ENCODE assay signal across 1 cellular context in the genomic region with DNA sequence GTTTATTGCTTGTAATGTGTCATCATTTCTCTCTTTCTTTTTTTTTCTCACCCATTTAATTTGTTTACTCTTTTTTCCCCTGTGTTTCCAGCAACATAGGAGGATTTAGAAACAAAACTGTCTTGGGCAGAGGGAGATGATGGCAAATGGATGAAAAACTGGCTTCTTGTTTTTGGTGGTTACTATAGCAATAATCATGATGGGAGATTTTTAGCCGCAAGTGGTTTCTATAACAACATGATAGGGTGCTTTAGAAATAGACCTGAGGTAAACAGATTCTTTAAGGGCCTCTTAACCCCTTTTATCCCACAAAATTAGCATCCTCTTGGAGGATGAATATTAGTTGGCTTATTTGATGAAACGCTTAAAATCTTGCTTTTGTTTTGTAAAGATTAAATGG.
TF ChIP-seq lines count a peak whose summit lies in the region.

No MANE protein-coding gene starts in this region.

TF ChIP-seq in WTC11, 78 proteins besides CTCF, POLR2A, EP300 and RAD21 (continued from another document):
- TF ChIP-seq, protein P1, sequence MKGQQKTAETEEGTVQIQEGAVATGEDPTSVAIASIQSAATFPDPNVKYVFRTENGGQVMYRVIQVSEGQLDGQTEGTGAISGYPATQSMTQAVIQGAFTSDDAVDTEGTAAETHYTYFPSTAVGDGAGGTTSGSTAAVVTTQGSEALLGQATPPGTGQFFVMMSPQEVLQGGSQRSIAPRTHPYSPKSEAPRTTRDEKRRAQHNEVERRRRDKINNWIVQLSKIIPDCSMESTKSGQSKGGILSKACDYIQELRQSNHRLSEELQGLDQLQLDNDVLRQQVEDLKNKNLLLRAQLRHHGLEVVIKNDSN (CRISPR knock-in tag; IDR thresholded peaks at IDR 0.05), result no peak
